Comparison of ENCODE assay signal across 11 cellular contexts in genomic region chr12:93094988-93095737, GRCh38.
DNase-seq lines count a peak whose midpoint lies in the region; ATAC-seq and TF ChIP-seq lines count a peak whose summit lies in the region.
"Had no signal": no experiment of that assay in that cellular context is flagged by ENCODE, and none has a peak within 500 bp of the region (broad histone marks: within the 10 kb centered on the region; RNA-seq: fewer than 3 reads in every experiment).

No MANE protein-coding gene starts in this region.

- H3K4me3 ChIP-seq in GM08714 (ENCODE audit: low read length): peak overlapping the region; percentile 21; the same call in 1 of the 2 replicates
- H3K4me3 ChIP-seq: tibial artery had no signal

- no peak for TF ChIP-seq CTCF in CD14-positive monocyte (IDR thresholded peaks at IDR 0.05)

- no peaks in the 10 kb centered on the region for H3K9me3 ChIP-seq in T-helper 17 cell (ENCODE audit: control insufficient read depth, low read length, poor library complexity, severe bottlenecking)
- H3K9me3 ChIP-seq: tibial artery had no signal

- H3K36me3 Mint-ChIP-seq in T-helper 17 cell (ENCODE audit: low read depth) (peaks cover 3% of the 10 kb centered on the region), CD14-positive monocyte (no peaks in the 10 kb centered on the region)

- no peak for DNase-seq in T-helper 17 cell
- DNase-seq in cerebellar nuclear complex (lab: John Stamatoyannopoulos, UW): no peak
- no peak for DNase-seq in CD14-positive monocyte (ENCODE audit: low spot score)
- no peak for DNase-seq in activated effector memory CD4-positive, alpha-beta T cell treated with Interleukin-2 at 50 U/mL for 16 hours
- DNase-seq in stimulated activated CD4-positive, alpha-beta T cell treated with anti-CD3 and anti-CD28 coated beads, Interleukin-1b, Interleukin-23, amount 100 ng/mL, for 48 hours: no peak
- DNase-seq: DMS79, NCI-H446 treated with DMSO at 0.1 percent for 48 hours, tibial artery had no signal

- no peaks in the 10 kb centered on the region for H3K9me3 Mint-ChIP-seq in CD14-positive monocyte

- H3K27me3 Mint-ChIP-seq in T-helper 17 cell (no peaks in the 10 kb centered on the region), CD14-positive monocyte (ENCODE audit: low read depth in 3 of 3) (no peaks in the 10 kb centered on the region)

- peaks cover 11% of the 10 kb centered on the region for H3K4me1 Mint-ChIP-seq in T-helper 17 cell
- H3K4me1 Mint-ChIP-seq in CD14-positive monocyte: peaks cover 17% of the 10 kb centered on the region

- ATAC-seq in GM19395 (IDR thresholded peaks at IDR 0.05; ENCODE audit: unreplicated experiment) (peak; percentile 86), HG03064 (IDR thresholded peaks at IDR 0.05; ENCODE audit: low read depth, unreplicated experiment) (peak; percentile 80), T-helper 17 cell (peak; percentile 32)

- H3K4me3 Mint-ChIP-seq in T-helper 17 cell: no peak overlapping the region
- H3K4me3 Mint-ChIP-seq in CD14-positive monocyte: no peak overlapping the region

- intact Hi-C loops in CD14-positive monocyte (cut with micrococcal nuclease): loop anchor here (5.0 to 10.0 kb wide), 3 partner anchors 32 to 290 kb away; no protein-coding TSS in a partner anchor

- H3K27ac Mint-ChIP-seq in T-helper 17 cell (no peak overlapping the region), CD14-positive monocyte (no peak overlapping the region)

Comparison
In these comparisons a context has a peak if more than half of its experiments do, and no peak if none do; other contexts are left out.
1. ATAC-seq: peak in every context shown above with its lines; median percentile 86 in GM19395; 80 in HG03064; 32 in T-helper 17 cell.